21 cellular contexts compared by ENCODE assay signal in genomic region chr1:8728464-8728863, GRCh38.
"Had no signal": no experiment of that assay in that cellular context is flagged by ENCODE, and none has a peak within 500 bp of the region (broad histone marks: within the 10 kb centered on the region; RNA-seq: fewer than 3 reads in every experiment).

No MANE protein-coding gene starts in this region.

- H3K27ac Mint-ChIP-seq: activated CD8-positive, alpha-beta T cell treated with anti-CD3 and anti-CD28 coated beads, Interleukin-2, amount 10 ng/mL, durations not matched to agents 7 days and 5 days; activated naive CD8-positive, alpha-beta T cell treated with anti-CD3 and anti-CD28 coated beads for 36 hours; activated T-cell treated with anti-CD3 and anti-CD28 coated beads, Interleukin-2, amount 50 U/mL, for 24 hours; activated T-helper 17 cell treated with anti-CD3 and anti-CD28 coated beads, Interleukin-2, amount 50 U/mL, for 72 hours; stimulated activated effector memory CD8-positive, alpha-beta T cell treated with anti-CD3 and anti-CD28 coated beads, Interleukin-12 subunit alpha, Interleukin-12 subunit beta, amount 100 ng/mL, for 72 hours; stimulated activated naive CD8-positive, alpha-beta T cell treated with anti-CD3 and anti-CD28 coated beads, Interleukin-15, amount 100 ng/mL, for 72 hours; T-helper 2 cell treated with Interferon-gamma antibody and Interleukin-4, amounts not matched to agents 5 μg/mL and 100 μg/mL, for 36 hours had no signal

- DNase-seq: activated CD4-positive, alpha-beta T cell treated with anti-CD3 and anti-CD28 coated beads for 1 hour; activated CD4-positive, alpha-beta T cell treated with anti-CD3 and anti-CD28 coated beads, Interleukin-2, amount 50 U/mL, for 1 hour; activated CD8-positive, alpha-beta memory T cell treated with anti-CD3 and anti-CD28 coated beads, Interleukin-2, amount 50 U/mL, for 4 hours; activated CD8-positive, alpha-beta T cell treated with anti-CD3 and anti-CD28 coated beads, Interleukin-2, amount 10 ng/mL, durations not matched to agents 7 days and 5 days; activated naive CD8-positive, alpha-beta T cell treated with anti-CD3 and anti-CD28 coated beads for 36 hours; activated T-cell treated with anti-CD3 and anti-CD28 coated beads, Interleukin-2, amount 50 U/mL, for 24 hours; colonic mucosa; lower lobe of right lung; mesendoderm; mucosa of descending colon; nephron progenitor cell; right lobe of liver; small intestine; stimulated activated CD4-positive, alpha-beta T cell treated with anti-CD3 and anti-CD28 coated beads, Interleukin-2, amount 100 ng/mL, for 24 hours; stimulated activated naive CD8-positive, alpha-beta T cell treated with anti-CD3 and anti-CD28 coated beads, Interleukin-15, amount 100 ng/mL, for 72 hours had no signal

- H3K4me1 ChIP-seq: breast epithelium, colonic mucosa had no signal

- H3K9me3 Mint-ChIP-seq: stimulated activated effector memory CD8-positive, alpha-beta T cell treated with anti-CD3 and anti-CD28 coated beads, Interleukin-12 subunit alpha, Interleukin-12 subunit beta, amount 100 ng/mL, for 72 hours had no signal

- H3K36me3 ChIP-seq: breast epithelium, colonic mucosa, lower lobe of right lung, right lobe of liver, tibial nerve had no signal

- H3K4me3 ChIP-seq: breast epithelium, colonic mucosa, lower lobe of right lung, mucosa of descending colon, right lobe of liver, tibial nerve had no signal

- H3K27ac ChIP-seq: breast epithelium, colonic mucosa, lower lobe of right lung, right lobe of liver, tibial nerve had no signal

- H3K9me3 ChIP-seq: colonic mucosa, right lobe of liver had no signal

- H3K4me1 Mint-ChIP-seq: activated T-helper 17 cell treated with anti-CD3 and anti-CD28 coated beads, Interleukin-2, amount 50 U/mL, for 72 hours; stimulated activated effector memory CD8-positive, alpha-beta T cell treated with anti-CD3 and anti-CD28 coated beads, Interleukin-12 subunit alpha, Interleukin-12 subunit beta, amount 100 ng/mL, for 72 hours had no signal

- ATAC-seq: activated CD8-positive, alpha-beta T cell treated with anti-CD3 and anti-CD28 coated beads, Interleukin-2, amount 10 ng/mL, durations not matched to agents 7 days and 5 days; activated T-helper 17 cell treated with anti-CD3 and anti-CD28 coated beads, Interleukin-2, amount 50 U/mL, for 72 hours; left lobe of liver; lower lobe of right lung; mucosa of descending colon; right lobe of liver; stimulated activated effector memory CD8-positive, alpha-beta T cell treated with anti-CD3 and anti-CD28 coated beads, Interleukin-12 subunit alpha, Interleukin-12 subunit beta, amount 100 ng/mL, for 72 hours; stimulated activated naive CD8-positive, alpha-beta T cell treated with anti-CD3 and anti-CD28 coated beads, Interleukin-15, amount 100 ng/mL, for 72 hours had no signal

- H3K27me3 ChIP-seq: breast epithelium, colonic mucosa, right lobe of liver, tibial nerve had no signal

- H3K4me3 Mint-ChIP-seq: activated CD8-positive, alpha-beta T cell treated with anti-CD3 and anti-CD28 coated beads, Interleukin-2, amount 10 ng/mL, durations not matched to agents 7 days and 5 days; activated naive CD8-positive, alpha-beta T cell treated with anti-CD3 and anti-CD28 coated beads for 36 hours; activated T-cell treated with anti-CD3 and anti-CD28 coated beads, Interleukin-2, amount 50 U/mL, for 24 hours; activated T-helper 17 cell treated with anti-CD3 and anti-CD28 coated beads, Interleukin-2, amount 50 U/mL, for 72 hours; nephron progenitor cell; stimulated activated effector memory CD8-positive, alpha-beta T cell treated with anti-CD3 and anti-CD28 coated beads, Interleukin-12 subunit alpha, Interleukin-12 subunit beta, amount 100 ng/mL, for 72 hours; stimulated activated naive CD8-positive, alpha-beta T cell treated with anti-CD3 and anti-CD28 coated beads, Interleukin-15, amount 100 ng/mL, for 72 hours; T-helper 2 cell treated with Interferon-gamma antibody and Interleukin-4, amounts not matched to agents 5 μg/mL and 100 μg/mL, for 36 hours had no signal

- H3K36me3 Mint-ChIP-seq: stimulated activated effector memory CD8-positive, alpha-beta T cell treated with anti-CD3 and anti-CD28 coated beads, Interleukin-12 subunit alpha, Interleukin-12 subunit beta, amount 100 ng/mL, for 72 hours had no signal

- H3K27me3 Mint-ChIP-seq: activated naive CD8-positive, alpha-beta T cell treated with anti-CD3 and anti-CD28 coated beads for 36 hours; activated T-cell treated with anti-CD3 and anti-CD28 coated beads, Interleukin-2, amount 50 U/mL, for 24 hours; activated T-helper 17 cell treated with anti-CD3 and anti-CD28 coated beads, Interleukin-2, amount 50 U/mL, for 72 hours; stimulated activated naive CD8-positive, alpha-beta T cell treated with anti-CD3 and anti-CD28 coated beads, Interleukin-15, amount 100 ng/mL, for 72 hours had no signal
